ENCODE assay signal across 18 cellular contexts in genomic region chr4:11773798-11774197, GRCh38.
"Had no signal": no experiment of that assay in that cellular context is flagged by ENCODE, and none has a peak within 500 bp of the region (broad histone marks: within the 10 kb centered on the region; RNA-seq: fewer than 3 reads in every experiment).

No MANE protein-coding gene starts in this region.

- DNase-seq: colonic mucosa; endodermal cell; immature natural killer cell; left cardiac atrium; left ventricle myocardium inferior; lower lobe of right lung; natural killer cell; ovary; stimulated activated CD4-positive, alpha-beta T cell treated with anti-CD3 and anti-CD28 coated beads, Interleukin-2, amount 100 ng/mL, for 48 hours; stimulated activated naive CD4-positive, alpha-beta T cell treated with Interleukin-2 at 50 U/mL for 16 hours; thyroid gland had no signal

- H3K36me3 Mint-ChIP-seq: immature natural killer cell, memory B cell, mesothelial cell of epicardium, natural killer cell, type B pancreatic cell had no signal

- H3K4me1 ChIP-seq: colonic mucosa, left ventricle myocardium inferior, lower lobe of right lung, right atrium auricular region, suprapubic skin, thyroid gland had no signal

- H3K4me1 Mint-ChIP-seq: endodermal cell, immature natural killer cell, memory B cell, natural killer cell, neural crest cell had no signal

- H3K36me3 ChIP-seq: colonic mucosa, left ventricle myocardium inferior, lower lobe of right lung, ovary, right atrium auricular region, suprapubic skin, thyroid gland had no signal

- H3K4me3 Mint-ChIP-seq: endodermal cell, immature natural killer cell, memory B cell, mesothelial cell of epicardium, natural killer cell, neural crest cell, type B pancreatic cell had no signal

- H3K9me3 ChIP-seq: colonic mucosa, left ventricle myocardium inferior, lower lobe of right lung, ovary, right atrium auricular region, suprapubic skin, thyroid gland had no signal

- H3K27ac Mint-ChIP-seq: endodermal cell, immature natural killer cell, memory B cell, mesothelial cell of epicardium, natural killer cell, type B pancreatic cell had no signal

- H3K4me3 ChIP-seq: colonic mucosa, left ventricle myocardium inferior, lower lobe of right lung, ovary, right atrium auricular region, smooth muscle cell, suprapubic skin, thyroid gland had no signal

- H3K27ac ChIP-seq: colonic mucosa, left ventricle myocardium inferior, lower lobe of right lung, ovary, right atrium auricular region, suprapubic skin, thyroid gland had no signal

- H3K4me2 ChIP-seq: smooth muscle cell had no signal

- H3K27me3 ChIP-seq: colonic mucosa, ovary, right atrium auricular region, suprapubic skin, thyroid gland had no signal

- H3K9me3 Mint-ChIP-seq: memory B cell, mesothelial cell of epicardium, neural crest cell, type B pancreatic cell had no signal

- H3K27me3 Mint-ChIP-seq: type B pancreatic cell had no signal
